In the genomic region with DNA sequence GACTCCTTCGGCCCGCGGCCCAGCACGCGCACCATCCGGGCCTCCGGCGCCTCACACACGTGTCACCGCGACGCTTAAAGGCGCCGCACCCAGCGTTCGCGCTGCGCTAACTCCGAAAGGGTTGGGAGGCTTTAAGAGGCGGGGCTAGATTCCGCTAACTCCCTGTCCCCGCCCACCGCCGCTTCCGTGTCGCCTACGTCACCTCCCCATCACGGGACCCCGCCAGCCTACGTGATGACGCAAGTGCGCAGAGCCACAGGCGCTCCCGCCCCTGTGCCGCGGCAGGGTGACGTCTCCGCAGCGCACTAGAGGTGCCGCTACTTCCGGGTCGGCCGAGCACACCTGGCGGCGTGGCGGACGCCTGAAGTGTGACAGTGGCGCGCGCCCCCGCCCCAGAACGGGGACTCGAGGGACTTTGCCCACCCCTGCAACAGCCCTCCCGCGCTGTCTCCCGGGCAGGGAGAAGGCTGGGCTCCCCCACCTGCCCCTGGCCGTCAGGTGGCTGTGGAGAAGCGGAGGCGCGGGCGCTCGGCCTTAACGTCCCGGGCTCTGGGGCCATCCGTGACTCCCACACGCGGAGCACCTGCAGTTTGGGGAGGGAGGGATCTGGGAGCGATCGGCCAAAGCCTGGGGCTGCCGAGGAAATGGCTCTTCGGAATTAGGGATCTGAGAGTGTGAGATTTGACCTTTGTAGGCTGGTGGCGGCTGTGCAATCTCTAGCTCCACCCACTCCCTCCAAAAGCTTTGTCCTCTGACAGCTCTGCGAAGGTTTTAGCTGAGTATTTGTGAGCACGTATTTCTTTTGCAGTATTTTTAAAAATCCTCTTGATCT, we compare ENCODE assay signal across 1 cellular context.
TF ChIP-seq lines count a peak whose summit lies in the region.

A gene (minus strand): TSS at position 35 of the 832 bp plus-strand sequence. CDS start 4,451 bp downstream, outside the sequence.

TF ChIP-seq in HepG2, 621 proteins besides CTCF, POLR2A, EP300 and RAD21 (continued from another document and continues in another):
- TF ChIP-seq, protein P1, sequence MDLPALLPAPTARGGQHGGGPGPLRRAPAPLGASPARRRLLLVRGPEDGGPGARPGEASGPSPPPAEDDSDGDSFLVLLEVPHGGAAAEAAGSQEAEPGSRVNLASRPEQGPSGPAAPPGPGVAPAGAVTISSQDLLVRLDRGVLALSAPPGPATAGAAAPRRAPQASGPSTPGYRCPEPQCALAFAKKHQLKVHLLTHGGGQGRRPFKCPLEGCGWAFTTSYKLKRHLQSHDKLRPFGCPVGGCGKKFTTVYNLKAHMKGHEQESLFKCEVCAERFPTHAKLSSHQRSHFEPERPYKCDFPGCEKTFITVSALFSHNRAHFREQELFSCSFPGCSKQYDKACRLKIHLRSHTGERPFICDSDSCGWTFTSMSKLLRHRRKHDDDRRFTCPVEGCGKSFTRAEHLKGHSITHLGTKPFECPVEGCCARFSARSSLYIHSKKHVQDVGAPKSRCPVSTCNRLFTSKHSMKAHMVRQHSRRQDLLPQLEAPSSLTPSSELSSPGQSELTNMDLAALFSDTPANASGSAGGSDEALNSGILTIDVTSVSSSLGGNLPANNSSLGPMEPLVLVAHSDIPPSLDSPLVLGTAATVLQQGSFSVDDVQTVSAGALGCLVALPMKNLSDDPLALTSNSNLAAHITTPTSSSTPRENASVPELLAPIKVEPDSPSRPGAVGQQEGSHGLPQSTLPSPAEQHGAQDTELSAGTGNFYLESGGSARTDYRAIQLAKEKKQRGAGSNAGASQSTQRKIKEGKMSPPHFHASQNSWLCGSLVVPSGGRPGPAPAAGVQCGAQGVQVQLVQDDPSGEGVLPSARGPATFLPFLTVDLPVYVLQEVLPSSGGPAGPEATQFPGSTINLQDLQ (CRISPR knock-in tag; IDR thresholded peaks at IDR 0.05), result no peak; the same call in 1 of the 2 replicates
- no peak for TF ChIP-seq ZNF432 (CRISPR knock-in tag; IDR thresholded peaks at IDR 0.05; ENCODE audit: borderline replicate concordance)
- no peak for TF ChIP-seq KDM6A (CRISPR knock-in tag; IDR thresholded peaks at IDR 0.05; ENCODE audit: low read depth)
- TF ChIP-seq LCORL (IDR thresholded peaks at IDR 0.05), result 0 out of 2 replicates have a peak, but pooled peaks have one; percentile 16
- TF ChIP-seq LCORL (CRISPR knock-in tag; IDR thresholded peaks at IDR 0.05), result peak; percentile 99
- TF ChIP-seq, protein P2, sequence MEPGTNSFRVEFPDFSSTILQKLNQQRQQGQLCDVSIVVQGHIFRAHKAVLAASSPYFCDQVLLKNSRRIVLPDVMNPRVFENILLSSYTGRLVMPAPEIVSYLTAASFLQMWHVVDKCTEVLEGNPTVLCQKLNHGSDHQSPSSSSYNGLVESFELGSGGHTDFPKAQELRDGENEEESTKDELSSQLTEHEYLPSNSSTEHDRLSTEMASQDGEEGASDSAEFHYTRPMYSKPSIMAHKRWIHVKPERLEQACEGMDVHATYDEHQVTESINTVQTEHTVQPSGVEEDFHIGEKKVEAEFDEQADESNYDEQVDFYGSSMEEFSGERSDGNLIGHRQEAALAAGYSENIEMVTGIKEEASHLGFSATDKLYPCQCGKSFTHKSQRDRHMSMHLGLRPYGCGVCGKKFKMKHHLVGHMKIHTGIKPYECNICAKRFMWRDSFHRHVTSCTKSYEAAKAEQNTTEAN (CRISPR knock-in tag; conservative IDR thresholded peaks at IDR 0.05), result peak; percentile 82
- TF ChIP-seq, protein P3, sequence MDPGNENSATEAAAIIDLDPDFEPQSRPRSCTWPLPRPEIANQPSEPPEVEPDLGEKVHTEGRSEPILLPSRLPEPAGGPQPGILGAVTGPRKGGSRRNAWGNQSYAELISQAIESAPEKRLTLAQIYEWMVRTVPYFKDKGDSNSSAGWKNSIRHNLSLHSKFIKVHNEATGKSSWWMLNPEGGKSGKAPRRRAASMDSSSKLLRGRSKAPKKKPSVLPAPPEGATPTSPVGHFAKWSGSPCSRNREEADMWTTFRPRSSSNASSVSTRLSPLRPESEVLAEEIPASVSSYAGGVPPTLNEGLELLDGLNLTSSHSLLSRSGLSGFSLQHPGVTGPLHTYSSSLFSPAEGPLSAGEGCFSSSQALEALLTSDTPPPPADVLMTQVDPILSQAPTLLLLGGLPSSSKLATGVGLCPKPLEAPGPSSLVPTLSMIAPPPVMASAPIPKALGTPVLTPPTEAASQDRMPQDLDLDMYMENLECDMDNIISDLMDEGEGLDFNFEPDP (CRISPR knock-in tag; conservative IDR thresholded peaks at IDR 0.05), result no peak
- no peak; the same call in 1 of the 2 replicates for TF ChIP-seq TP53 (CRISPR knock-in tag; conservative IDR thresholded peaks at IDR 0.05)
- peak; percentile 96; the same call in 1 of the 2 replicates for TF ChIP-seq ZNF792 (CRISPR knock-in tag; IDR thresholded peaks at IDR 0.05)
- TF ChIP-seq, protein P4, sequence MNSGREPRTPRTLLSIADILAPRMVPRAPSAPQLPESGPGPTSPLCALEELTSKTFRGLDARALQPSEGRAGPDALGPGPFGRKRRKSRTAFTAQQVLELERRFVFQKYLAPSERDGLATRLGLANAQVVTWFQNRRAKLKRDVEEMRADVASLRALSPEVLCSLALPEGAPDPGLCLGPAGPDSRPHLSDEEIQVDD (CRISPR knock-in tag; IDR thresholded peaks at IDR 0.05; ENCODE audit: borderline replicate concordance), result no peak; the same call in 1 of the 2 replicates
- TF ChIP-seq, protein P5, sequence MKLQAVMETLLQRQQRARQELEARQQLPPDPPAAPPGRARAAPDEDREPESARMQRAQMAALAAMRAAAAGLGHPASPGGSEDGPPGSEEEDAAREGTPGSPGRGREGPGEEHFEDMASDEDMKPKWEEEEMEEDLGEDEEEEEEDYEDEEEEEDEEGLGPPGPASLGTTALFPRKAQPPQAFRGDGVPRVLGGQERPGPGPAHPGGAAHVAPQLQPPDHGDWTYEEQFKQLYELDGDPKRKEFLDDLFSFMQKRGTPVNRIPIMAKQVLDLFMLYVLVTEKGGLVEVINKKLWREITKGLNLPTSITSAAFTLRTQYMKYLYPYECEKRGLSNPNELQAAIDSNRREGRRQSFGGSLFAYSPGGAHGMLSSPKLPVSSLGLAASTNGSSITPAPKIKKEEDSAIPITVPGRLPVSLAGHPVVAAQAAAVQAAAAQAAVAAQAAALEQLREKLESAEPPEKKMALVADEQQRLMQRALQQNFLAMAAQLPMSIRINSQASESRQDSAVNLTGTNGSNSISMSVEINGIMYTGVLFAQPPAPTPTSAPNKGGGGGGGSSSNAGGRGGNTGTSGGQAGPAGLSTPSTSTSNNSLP (IDR thresholded peaks at IDR 0.05; ENCODE audit: low read depth, low read length), result no peak; the same call in 1 of the 2 replicates
- no peak for TF ChIP-seq ZNF720 (CRISPR knock-in tag; IDR thresholded peaks at IDR 0.05)
- TF ChIP-seq ZBTB20 (CRISPR knock-in tag; IDR thresholded peaks at IDR 0.05; ENCODE audit: borderline replicate concordance, low read depth), result peak; percentile 83
- TF ChIP-seq ZKSCAN5 (CRISPR knock-in tag; IDR thresholded peaks at IDR 0.05), result peak; percentile 28; the same call in 1 of the 2 replicates
- peak; percentile 74 for TF ChIP-seq SOX5 (CRISPR knock-in tag; IDR thresholded peaks at IDR 0.05; ENCODE audit: borderline replicate concordance)
- TF ChIP-seq KLF13 (CRISPR knock-in tag; IDR thresholded peaks at IDR 0.05), result peak; percentile 97
- TF ChIP-seq KDM5B (CRISPR knock-in tag; IDR thresholded peaks at IDR 0.05; ENCODE audit: borderline replicate concordance), result peak; percentile 95
- TF ChIP-seq, protein P6, sequence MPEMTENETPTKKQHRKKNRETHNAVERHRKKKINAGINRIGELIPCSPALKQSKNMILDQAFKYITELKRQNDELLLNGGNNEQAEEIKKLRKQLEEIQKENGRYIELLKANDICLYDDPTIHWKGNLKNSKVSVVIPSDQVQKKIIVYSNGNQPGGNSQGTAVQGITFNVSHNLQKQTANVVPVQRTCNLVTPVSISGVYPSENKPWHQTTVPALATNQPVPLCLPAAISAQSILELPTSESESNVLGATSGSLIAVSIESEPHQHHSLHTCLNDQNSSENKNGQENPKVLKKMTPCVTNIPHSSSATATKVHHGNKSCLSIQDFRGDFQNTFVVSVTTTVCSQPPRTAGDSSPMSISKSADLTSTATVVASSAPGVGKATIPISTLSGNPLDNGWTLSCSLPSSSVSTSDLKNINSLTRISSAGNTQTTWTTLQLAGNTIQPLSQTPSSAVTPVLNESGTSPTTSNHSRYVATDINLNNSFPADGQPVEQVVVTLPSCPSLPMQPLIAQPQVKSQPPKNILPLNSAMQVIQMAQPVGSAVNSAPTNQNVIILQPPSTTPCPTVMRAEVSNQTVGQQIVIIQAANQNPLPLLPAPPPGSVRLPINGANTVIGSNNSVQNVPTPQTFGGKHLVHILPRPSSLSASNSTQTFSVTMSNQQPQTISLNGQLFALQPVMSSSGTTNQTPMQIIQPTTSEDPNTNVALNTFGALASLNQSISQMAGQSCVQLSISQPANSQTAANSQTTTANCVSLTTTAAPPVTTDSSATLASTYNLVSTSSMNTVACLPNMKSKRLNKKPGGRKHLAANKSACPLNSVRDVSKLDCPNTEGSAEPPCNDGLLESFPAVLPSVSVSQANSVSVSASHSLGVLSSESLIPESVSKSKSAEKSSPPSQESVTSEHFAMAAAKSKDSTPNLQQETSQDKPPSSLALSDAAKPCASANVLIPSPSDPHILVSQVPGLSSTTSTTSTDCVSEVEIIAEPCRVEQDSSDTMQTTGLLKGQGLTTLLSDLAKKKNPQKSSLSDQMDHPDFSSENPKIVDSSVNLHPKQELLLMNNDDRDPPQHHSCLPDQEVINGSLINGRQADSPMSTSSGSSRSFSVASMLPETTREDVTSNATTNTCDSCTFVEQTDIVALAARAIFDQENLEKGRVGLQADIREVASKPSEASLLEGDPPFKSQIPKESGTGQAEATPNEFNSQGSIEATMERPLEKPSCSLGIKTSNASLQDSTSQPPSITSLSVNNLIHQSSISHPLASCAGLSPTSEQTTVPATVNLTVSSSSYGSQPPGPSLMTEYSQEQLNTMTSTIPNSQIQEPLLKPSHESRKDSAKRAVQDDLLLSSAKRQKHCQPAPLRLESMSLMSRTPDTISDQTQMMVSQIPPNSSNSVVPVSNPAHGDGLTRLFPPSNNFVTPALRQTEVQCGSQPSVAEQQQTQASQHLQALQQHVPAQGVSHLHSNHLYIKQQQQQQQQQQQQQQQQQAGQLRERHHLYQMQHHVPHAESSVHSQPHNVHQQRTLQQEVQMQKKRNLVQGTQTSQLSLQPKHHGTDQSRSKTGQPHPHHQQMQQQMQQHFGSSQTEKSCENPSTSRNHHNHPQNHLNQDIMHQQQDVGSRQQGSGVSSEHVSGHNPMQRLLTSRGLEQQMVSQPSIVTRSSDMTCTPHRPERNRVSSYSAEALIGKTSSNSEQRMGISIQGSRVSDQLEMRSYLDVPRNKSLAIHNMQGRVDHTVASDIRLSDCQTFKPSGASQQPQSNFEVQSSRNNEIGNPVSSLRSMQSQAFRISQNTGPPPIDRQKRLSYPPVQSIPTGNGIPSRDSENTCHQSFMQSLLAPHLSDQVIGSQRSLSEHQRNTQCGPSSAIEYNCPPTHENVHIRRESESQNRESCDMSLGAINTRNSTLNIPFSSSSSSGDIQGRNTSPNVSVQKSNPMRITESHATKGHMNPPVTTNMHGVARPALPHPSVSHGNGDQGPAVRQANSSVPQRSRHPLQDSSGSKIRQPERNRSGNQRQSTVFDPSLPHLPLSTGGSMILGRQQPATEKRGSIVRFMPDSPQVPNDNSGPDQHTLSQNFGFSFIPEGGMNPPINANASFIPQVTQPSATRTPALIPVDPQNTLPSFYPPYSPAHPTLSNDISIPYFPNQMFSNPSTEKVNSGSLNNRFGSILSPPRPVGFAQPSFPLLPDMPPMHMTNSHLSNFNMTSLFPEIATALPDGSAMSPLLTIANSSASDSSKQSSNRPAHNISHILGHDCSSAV (CRISPR knock-in tag; IDR thresholded peaks at IDR 0.05; ENCODE audit: borderline replicate concordance), result no peak
- peak; percentile 88; the same call in 1 of the 2 replicates for TF ChIP-seq ZNF550 (CRISPR knock-in tag; IDR thresholded peaks at IDR 0.05; ENCODE audit: borderline replicate concordance)
- TF ChIP-seq PTBP1 (IDR thresholded peaks at IDR 0.05; ENCODE audit: low read depth, low read length, poor library complexity, severe bottlenecking), result no peak
- peak; percentile 70 for TF ChIP-seq ZNF768 (CRISPR knock-in tag; IDR thresholded peaks at IDR 0.05)
- TF ChIP-seq HOXA7 (CRISPR knock-in tag; IDR thresholded peaks at IDR 0.05), result peak; percentile 90
- 0 out of 2 replicates have a peak, but pooled peaks have one; percentile 41 for TF ChIP-seq ZNF737 (CRISPR knock-in tag; IDR thresholded peaks at IDR 0.05; ENCODE audit: borderline replicate concordance)
- TF ChIP-seq TRIM24 (CRISPR knock-in tag; IDR thresholded peaks at IDR 0.05), result no peak
- TF ChIP-seq RBAK (CRISPR knock-in tag; IDR thresholded peaks at IDR 0.05), result peak; percentile 78; the same call in 1 of the 2 replicates
- TF ChIP-seq, protein P7, sequence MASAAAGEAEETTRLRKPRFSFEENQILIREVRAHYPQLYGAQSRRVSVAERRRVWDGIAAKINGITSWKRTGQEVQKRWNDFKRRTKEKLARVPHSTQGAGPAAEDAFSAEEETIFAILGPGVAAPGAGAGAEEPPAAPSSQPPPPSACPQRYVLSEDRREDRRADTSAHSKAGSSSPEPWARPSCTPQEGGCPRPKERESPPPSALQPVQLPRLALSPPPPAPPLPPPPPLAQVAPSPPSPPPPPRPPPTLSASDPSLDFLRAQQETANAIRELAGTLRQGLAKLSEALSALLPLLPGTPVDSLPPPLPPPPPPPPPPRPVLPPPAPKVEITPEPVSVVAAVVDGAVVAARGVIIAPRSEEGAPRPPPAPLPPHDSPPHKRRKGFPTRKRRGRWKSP (CRISPR knock-in tag; IDR thresholded peaks at IDR 0.05), result peak; percentile 98
- TF ChIP-seq CREB1 (IDR thresholded peaks at IDR 0.05), result peak; percentile 100
- peak; percentile 98 for TF ChIP-seq CREB1 (CRISPR knock-in tag; IDR thresholded peaks at IDR 0.05)
- TF ChIP-seq ZFP41 (CRISPR knock-in tag; IDR thresholded peaks at IDR 0.05; ENCODE audit: borderline replicate concordance), result peak; percentile 95; the same call in 1 of the 2 replicates
- TF ChIP-seq MTF2 (CRISPR knock-in tag; IDR thresholded peaks at IDR 0.05; ENCODE audit: borderline replicate concordance), result no peak; the same call in 1 of the 2 replicates
- no peak for TF ChIP-seq PLRG1 (conservative IDR thresholded peaks at IDR 0.05)
- TF ChIP-seq ZFP82 (CRISPR knock-in tag; IDR thresholded peaks at IDR 0.05; ENCODE audit: borderline replicate concordance), result peak; percentile 95; the same call in 1 of the 2 replicates
- no peak for TF ChIP-seq REXO4 (CRISPR knock-in tag; IDR thresholded peaks at IDR 0.05; ENCODE audit: borderline replicate concordance)
- TF ChIP-seq AGO2 (optimal IDR thresholded peaks at IDR 0.05; ENCODE audit: low read depth, low read length), result peak; percentile 83
- TF ChIP-seq MTA3 (CRISPR knock-in tag; IDR thresholded peaks at IDR 0.05), result 0 out of 2 replicates have a peak, but pooled peaks have one; percentile 52
- TF ChIP-seq HNRNPL (IDR thresholded peaks at IDR 0.05; ENCODE audit: low read depth, low read length), result peak; percentile 46; the same call in 1 of the 2 replicates
- TF ChIP-seq KLF15 (CRISPR knock-in tag; IDR thresholded peaks at IDR 0.05; ENCODE audit: borderline replicate concordance), result peak; percentile 93; the same call in 1 of the 2 replicates
- TF ChIP-seq, protein P8, sequence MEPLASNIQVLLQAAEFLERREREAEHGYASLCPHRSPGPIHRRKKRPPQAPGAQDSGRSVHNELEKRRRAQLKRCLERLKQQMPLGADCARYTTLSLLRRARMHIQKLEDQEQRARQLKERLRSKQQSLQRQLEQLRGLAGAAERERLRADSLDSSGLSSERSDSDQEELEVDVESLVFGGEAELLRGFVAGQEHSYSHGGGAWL (CRISPR knock-in tag; IDR thresholded peaks at IDR 0.05), result peak; percentile 93
- peak; percentile 95 for TF ChIP-seq RBFOX2 (IDR thresholded peaks at IDR 0.05; ENCODE audit: low read depth, low read length)
